In genomic region chr5:172010278-172010677, GRCh38 we compare ENCODE assay signal across 11 cellular contexts. TPM values are rescaled to one million over a fixed set of nuclear protein-coding genes. Genes with fewer than 3 reads are reported as not detected.
A peak's percentile ranks its signal among the peaks of the same experiment; 100 is the strongest.
DNase-seq lines count a peak whose midpoint lies in the region; ATAC-seq and TF ChIP-seq lines count a peak whose summit lies in the region.
"Had no signal": no experiment of that assay in that cellular context is flagged by ENCODE, and none has a peak within 500 bp of the region (broad histone marks: within the 10 kb centered on the region; RNA-seq: fewer than 3 reads in every experiment).

No MANE protein-coding gene starts in this region.

- H3K27ac ChIP-seq in OCI-LY1 (ENCODE audit: low read depth, low read length, poor library complexity, severe bottlenecking) (no peak overlapping the region), endodermal cell (ENCODE audit: low read depth, low read length) (no peak overlapping the region)
- H3K27ac ChIP-seq: ovary had no signal

- H3K79me2 ChIP-seq in OCI-LY1 (ENCODE audit: insufficient read depth, low read length): peaks cover 8% of the 10 kb centered on the region

- ATAC-seq in HG02759 (IDR thresholded peaks at IDR 0.05; ENCODE audit: unreplicated experiment) (no peak), HG03442 (IDR thresholded peaks at IDR 0.05; ENCODE audit: unreplicated experiment) (no peak)
- no peak for ATAC-seq in activated T-helper 17 cell treated with anti-CD3 and anti-CD28 coated beads, Interleukin-2, amount 50 U/mL, for 72 hours (replicated peaks)
- ATAC-seq: activated CD8-positive, alpha-beta memory T cell treated with anti-CD3 and anti-CD28 coated beads, Interleukin-2, amount 10 ng/mL, durations not matched to agents 7 days and 5 days had no signal

- CTCF ChIA-PET in Caco-2 (lab: Charles Lee): interaction anchor here (0.9 kb wide), 1 partner anchor 49 kb away, joined by 3 read pairs; no protein-coding TSS in a partner anchor

- H3K9ac ChIP-seq in OCI-LY1 (ENCODE audit: low read length): no peak overlapping the region
- H3K9ac ChIP-seq in endodermal cell (ENCODE audit: extremely low read depth, low read length, poor library complexity, severe bottlenecking): no peak overlapping the region

- no peak overlapping the region for H3K4me3 Mint-ChIP-seq in endodermal cell
- H3K4me3 Mint-ChIP-seq in Caco-2 (ENCODE audit: unreplicated experiment): no peak overlapping the region
- H3K4me3 Mint-ChIP-seq in activated T-helper 17 cell treated with anti-CD3 and anti-CD28 coated beads, Interleukin-2, amount 50 U/mL, for 72 hours: no peak overlapping the region
- H3K4me3 Mint-ChIP-seq: activated CD8-positive, alpha-beta memory T cell treated with anti-CD3 and anti-CD28 coated beads, Interleukin-2, amount 10 ng/mL, durations not matched to agents 7 days and 5 days had no signal

- in situ Hi-C loops in G401 (cut with HindIII; ENCODE audit: low sequenced_read_pairs): no loop called here

- H3K9me3 ChIP-seq in OCI-LY1 (ENCODE audit: low read length): no peaks in the 10 kb centered on the region
- no peaks in the 10 kb centered on the region for H3K9me3 ChIP-seq in endodermal cell (ENCODE audit: control insufficient read depth, low read length)
- H3K9me3 ChIP-seq in Caco-2: no peaks in the 10 kb centered on the region
- H3K9me3 ChIP-seq: ovary had no signal

- BruUV-seq in Caco-2 (replicated peaks; lab: Mats Ljungman, UMichigan): no TSS peak

- no peak overlapping the region for H2AFZ ChIP-seq in OCI-LY1 (ENCODE audit: low read length)

- H3K4me1 ChIP-seq in OCI-LY1 (ENCODE audit: insufficient read depth, low read length, severe bottlenecking): peaks cover 18% of the 10 kb centered on the region
- H3K4me1 ChIP-seq in endodermal cell (ENCODE audit: control insufficient read depth, insufficient read depth, low read length): peaks cover 14% of the 10 kb centered on the region
- peaks cover 20% of the 10 kb centered on the region; the same call in 1 of the 2 replicates for H3K4me1 ChIP-seq in Caco-2

- H3K27me3 ChIP-seq in OCI-LY1 (ENCODE audit: insufficient read depth, low read length) (0 out of 2 replicates have a peak, but pooled peaks cover 4% of the 10 kb centered on the region), endodermal cell (ENCODE audit: control insufficient read depth, insufficient read depth, low read length, poor library complexity, severe bottlenecking) (no peaks in the 10 kb centered on the region), Caco-2 (replicated peaks; ENCODE audit: control insufficient read depth, insufficient read depth, low read length) (no peaks in the 10 kb centered on the region)
- H3K27me3 ChIP-seq: ovary had no signal

- no peaks in the 10 kb centered on the region for H3K9me2 ChIP-seq in OCI-LY1 (ENCODE audit: low read depth, low read length)

- POLR2A ChIA-PET in Caco-2 (lab: Charles Lee): no interaction called here

- DNase-seq in AG09319 (ENCODE audit: extremely low read depth, low read depth) (no peak), G401 (ENCODE audit: low spot score) (peak; percentile 62), endodermal cell (no peak), Caco-2 (no peak)
- DNase-seq: activated CD8-positive, alpha-beta memory T cell treated with anti-CD3 and anti-CD28 coated beads, Interleukin-2, amount 10 ng/mL, durations not matched to agents 7 days and 5 days; ovary had no signal

- 71 to 83% methylated on average over 1 of the region's 2 CpGs for WGBS in endodermal cell (ENCODE audit: insufficient coverage in 1 of 2, insufficient read length in 1 of 2), 2 experiments

- no peak overlapping the region for H3K4me2 ChIP-seq in OCI-LY1 (ENCODE audit: low read length)

- no peaks in the 10 kb centered on the region for H3F3A ChIP-seq in OCI-LY1 (ENCODE audit: insufficient read depth, low read length)

- H3K9me3 Mint-ChIP-seq in endodermal cell (no peaks in the 10 kb centered on the region), Caco-2 (ENCODE audit: unreplicated experiment) (no peaks in the 10 kb centered on the region)
- no peaks in the 10 kb centered on the region for H3K9me3 Mint-ChIP-seq in activated T-helper 17 cell treated with anti-CD3 and anti-CD28 coated beads, Interleukin-2, amount 50 U/mL, for 72 hours
- H3K9me3 Mint-ChIP-seq: IgD-negative memory B cell had no signal

- intact Hi-C loops in Caco-2 (cut with micrococcal nuclease; ENCODE audit: unreplicated experiment): loop anchor here (1.0 kb wide), 1 partner anchor 30 kb away; no protein-coding TSS in a partner anchor

- H3K36me3 Mint-ChIP-seq in endodermal cell (ENCODE audit: low read depth) (no peaks in the 10 kb centered on the region), Caco-2 (ENCODE audit: insufficient read depth, unreplicated experiment) (peaks cover 12% of the 10 kb centered on the region)
- H3K36me3 Mint-ChIP-seq in activated T-helper 17 cell treated with anti-CD3 and anti-CD28 coated beads, Interleukin-2, amount 50 U/mL, for 72 hours (ENCODE audit: low read depth): peaks cover 14% of the 10 kb centered on the region
- H3K36me3 Mint-ChIP-seq: IgD-negative memory B cell had no signal

- no peaks in the 10 kb centered on the region for H4K20me1 ChIP-seq in OCI-LY1 (ENCODE audit: insufficient read depth, low read length)

- H3K27ac Mint-ChIP-seq in endodermal cell (no peak overlapping the region), Caco-2 (ENCODE audit: unreplicated experiment) (no peak overlapping the region)
- no peak overlapping the region for H3K27ac Mint-ChIP-seq in activated T-helper 17 cell treated with anti-CD3 and anti-CD28 coated beads, Interleukin-2, amount 50 U/mL, for 72 hours
- H3K27ac Mint-ChIP-seq: activated CD8-positive, alpha-beta memory T cell treated with anti-CD3 and anti-CD28 coated beads, Interleukin-2, amount 10 ng/mL, durations not matched to agents 7 days and 5 days had no signal

- no peaks in the 10 kb centered on the region for H3K27me3 Mint-ChIP-seq in endodermal cell (ENCODE audit: insufficient read depth)
- no peaks in the 10 kb centered on the region for H3K27me3 Mint-ChIP-seq in Caco-2 (ENCODE audit: insufficient read depth, unreplicated experiment)
- no peaks in the 10 kb centered on the region for H3K27me3 Mint-ChIP-seq in activated T-helper 17 cell treated with anti-CD3 and anti-CD28 coated beads, Interleukin-2, amount 50 U/mL, for 72 hours
- H3K27me3 Mint-ChIP-seq: activated CD8-positive, alpha-beta memory T cell treated with anti-CD3 and anti-CD28 coated beads, Interleukin-2, amount 10 ng/mL, durations not matched to agents 7 days and 5 days had no signal

- no peak overlapping the region for H3K4me3 ChIP-seq in OCI-LY1 (ENCODE audit: low read depth, low read length, poor library complexity, severe bottlenecking)
- peak overlapping the region; percentile 57 for H3K4me3 ChIP-seq in endodermal cell (ENCODE audit: low read length)
- no peak overlapping the region for H3K4me3 ChIP-seq in Caco-2 (ENCODE audit: low read depth, low read length)
- H3K4me3 ChIP-seq: ovary had no signal

- no peaks in the 10 kb centered on the region for H3K36me3 ChIP-seq in OCI-LY1 (ENCODE audit: insufficient read depth, low read length)
- H3K36me3 ChIP-seq in endodermal cell (ENCODE audit: control insufficient read depth, insufficient read depth, low read length): no peaks in the 10 kb centered on the region
- H3K36me3 ChIP-seq in Caco-2 (ENCODE audit: control insufficient read depth, insufficient read depth, low read length): no peaks in the 10 kb centered on the region
- H3K36me3 ChIP-seq: ovary had no signal

- TF ChIP-seq CTCF in AG09319 (IDR thresholded peaks at IDR 0.05; ENCODE audit: low read depth, low read length): peak; percentile 2; the same call in 1 of the 2 replicates
- TF ChIP-seq CTCF in OCI-LY1 (IDR thresholded peaks at IDR 0.05; ENCODE audit: low read length): peak; percentile 20; the same call in 1 of the 2 replicates
- TF ChIP-seq CTCF in endodermal cell (conservative IDR thresholded peaks at IDR 0.05): peak; percentile 43
- no peak for TF ChIP-seq CTCF in Caco-2 (IDR thresholded peaks at IDR 0.05; ENCODE audit: insufficient read depth in 1 of 2, low read depth in 1 of 2, low read length in 1 of 2, severe bottlenecking in 1 of 2, unreplicated experiment in 1 of 2)

- peaks cover 30% of the 10 kb centered on the region for H3K4me1 Mint-ChIP-seq in endodermal cell
- H3K4me1 Mint-ChIP-seq in Caco-2 (ENCODE audit: low read depth, unreplicated experiment): peaks cover 18% of the 10 kb centered on the region
- peaks cover 18% of the 10 kb centered on the region for H3K4me1 Mint-ChIP-seq in activated T-helper 17 cell treated with anti-CD3 and anti-CD28 coated beads, Interleukin-2, amount 50 U/mL, for 72 hours

RNA-seq across cellular contexts. Expression of gene FBXW11, which starts 3.8 kb away (rescaled TPM):
- 35.4 and 68.7 TPM in 2 replicates for total RNA-seq in G401 (2014; rRNA removed; shearing (Covaris generic))
- 10 to 100 TPM; 42.2 to 49.4 TPM for total RNA-seq in endodermal cell
- 55.1 TPM for polyA plus RNA-seq in endodermal cell (2013, experiment 1 of 2)
- polyA plus RNA-seq in endodermal cell (2013, experiment 2 of 2): 51.1 TPM
- total RNA-seq in Caco-2 (2022): 46.2 and 46.3 TPM in 2 replicates
- total RNA-seq in activated T-helper 17 cell treated with anti-CD3 and anti-CD28 coated beads, Interleukin-2, amount 50 U/mL, for 72 hours: 10 to 100 TPM; 48.1 to 51.4 TPM

Comparison
In these comparisons a context has a peak if more than half of its experiments do, and no peak if none do; other contexts are left out.
1. CTCF ChIP-seq: peak in AG09319 (single experiment), OCI-LY1 (single experiment) and endodermal cell (single experiment); none in Caco-2 (0 of 2).